In the genomic region with DNA sequence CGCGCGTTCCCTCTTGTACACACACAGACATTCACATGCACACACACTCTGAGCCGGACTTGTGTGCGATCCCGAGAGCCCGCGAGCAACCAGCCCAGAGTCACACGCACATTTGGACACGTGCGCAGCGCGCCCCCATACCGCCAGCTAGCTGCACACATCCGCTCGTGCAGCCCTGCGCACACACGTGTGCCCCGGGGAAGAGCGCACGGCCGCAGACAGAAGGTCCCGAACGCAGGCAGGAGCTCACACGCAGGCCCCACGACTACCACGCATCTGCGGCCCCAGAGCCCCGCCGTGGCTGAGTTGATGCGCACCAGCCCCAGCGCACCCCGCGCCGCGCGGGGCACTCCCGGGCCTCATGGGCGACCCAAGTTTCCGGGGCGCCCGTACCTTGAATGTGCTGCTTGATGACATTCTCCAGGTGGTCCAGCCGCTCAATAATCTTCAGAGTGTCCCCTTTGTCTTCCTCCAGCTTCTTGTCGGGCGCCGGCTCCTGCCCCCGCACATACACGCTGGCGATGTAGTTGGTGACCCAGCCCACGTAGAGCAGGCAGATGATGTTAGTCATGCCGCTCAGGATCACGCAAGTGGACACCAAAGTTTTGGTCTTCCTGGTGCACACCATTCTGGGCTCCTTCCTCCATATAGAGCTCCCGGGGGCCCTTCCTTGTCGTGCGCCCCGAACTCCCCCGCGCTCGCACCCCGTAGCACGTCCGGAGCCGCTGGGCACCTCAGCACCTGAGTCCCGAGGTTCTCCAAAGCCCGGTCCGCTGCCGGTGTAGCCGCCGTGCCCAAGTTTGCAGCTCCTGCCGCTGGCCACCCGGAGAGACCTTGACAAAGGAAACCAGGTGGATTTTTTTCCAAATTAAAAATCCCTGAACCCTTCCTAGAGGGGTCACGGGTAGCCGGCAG, we compare ENCODE assay signal across 8 cellular contexts. TPM values are rescaled to one million over a fixed set of nuclear protein-coding genes. Genes with fewer than 3 reads are reported as not detected.
DNase-seq lines count a peak whose midpoint lies in the region; ATAC-seq and TF ChIP-seq lines count a peak whose summit lies in the region.

No MANE protein-coding gene starts in this region.

- peak overlapping the region; percentile 93 for H3K4me2 ChIP-seq in MM.1S (ENCODE audit: low read depth, low read length)

- no peak overlapping the region for H3K27ac ChIP-seq in MM.1S (ENCODE audit: low read length)
- peak overlapping the region; percentile 82 to 84 for H3K27ac ChIP-seq in right atrium auricular region

- peak overlapping the region; percentile 44 to 59 for H3K27ac Mint-ChIP-seq in activated naive CD4-positive, alpha-beta T cell treated with anti-CD3 and anti-CD28 coated beads, Interleukin-2, amount 50 U/mL, for 72 hours

- H3K9ac ChIP-seq in MM.1S (ENCODE audit: low read length), result peak overlapping the region; percentile 23; the same call in 1 of the 2 replicates

- H3K4me3 ChIP-seq in MM.1S (ENCODE audit: low read length) (peak overlapping the region; percentile 78), right atrium auricular region (peak overlapping the region; percentile 60 to 78)

- no peaks in the 10 kb centered on the region for H3K9me3 Mint-ChIP-seq in activated naive CD4-positive, alpha-beta T cell treated with anti-CD3 and anti-CD28 coated beads, Interleukin-2, amount 50 U/mL, for 72 hours

- H3K79me2 ChIP-seq in MM.1S (ENCODE audit: low read length), result no peaks in the 10 kb centered on the region

- DNase-seq in ELR (ENCODE audit: low read depth) (peak; percentile 12), GM20000 (ENCODE audit: low spot score) (peak; percentile 49), MM.1S (peak; percentile 56), right atrium auricular region (ENCODE audit: low spot score) (no peak), retina (peak; percentile 83), NCI-H128 (lab: John Stamatoyannopoulos, UW; ENCODE audit: unreplicated experiment) (no peak)
- peak in 1 of 2 donors; percentile 35 for DNase-seq in activated naive CD4-positive, alpha-beta T cell treated with anti-CD3 and anti-CD28 coated beads, Interleukin-2, amount 50 U/mL, for 72 hours (ENCODE audit: low spot score in 2 of 2)

- peak overlapping the region; percentile 91 for H2AFZ ChIP-seq in MM.1S (ENCODE audit: low read length)

- peaks cover 0 to 16% of the 10 kb centered on the region in 2 donors for H3K36me3 Mint-ChIP-seq in activated naive CD4-positive, alpha-beta T cell treated with anti-CD3 and anti-CD28 coated beads, Interleukin-2, amount 50 U/mL, for 72 hours

- H3K9me3 ChIP-seq in MM.1S (replicated peaks; ENCODE audit: insufficient read depth, low read length) (no peaks in the 10 kb centered on the region), right atrium auricular region (no peaks in the 10 kb centered on the region)

- peak; percentile 38 to 47 for ATAC-seq in activated naive CD4-positive, alpha-beta T cell treated with anti-CD3 and anti-CD28 coated beads, Interleukin-2, amount 50 U/mL, for 72 hours
- no peak for ATAC-seq in HG03097 (IDR thresholded peaks at IDR 0.05; ENCODE audit: low FRiP score, unreplicated experiment)

- no peaks in the 10 kb centered on the region for H3K9me2 ChIP-seq in MM.1S (replicated peaks; ENCODE audit: insufficient read depth, low read length)

- H3K36me3 ChIP-seq in MM.1S (replicated peaks; ENCODE audit: insufficient read depth, low read length) (no peaks in the 10 kb centered on the region), right atrium auricular region (no peaks in the 10 kb centered on the region)

- no peaks in the 10 kb centered on the region for H3K4me1 ChIP-seq in MM.1S (ENCODE audit: low read length)
- H3K4me1 ChIP-seq in right atrium auricular region, result peaks cover 0 to 39% of the 10 kb centered on the region in 2 donors

- TF ChIP-seq CTCF in GM20000 (IDR thresholded peaks at IDR 0.05; ENCODE audit: extremely low read depth, missing control alignments), result no peak
- TF ChIP-seq CTCF in MM.1S (IDR thresholded peaks at IDR 0.05; ENCODE audit: low read length), result no peak
- TF ChIP-seq CTCF in right atrium auricular region (IDR thresholded peaks at IDR 0.05), result peak in 1 of 2 donors; percentile 47

- H3F3A ChIP-seq in MM.1S (ENCODE audit: insufficient read depth, low read length), result no peaks in the 10 kb centered on the region

- no peaks in the 10 kb centered on the region for H4K20me1 ChIP-seq in MM.1S (ENCODE audit: insufficient read depth, low read length)

- H3K27me3 ChIP-seq in MM.1S (replicated peaks; ENCODE audit: insufficient read depth, low read length), result no peaks in the 10 kb centered on the region
- no peaks in the 10 kb centered on the region for H3K27me3 ChIP-seq in right atrium auricular region

RNA-seq across cellular contexts. Expression of gene GALNT18, which starts 0.6 kb away (rescaled TPM):
- total RNA-seq in activated naive CD4-positive, alpha-beta T cell treated with anti-CD3 and anti-CD28 coated beads, Interleukin-2, amount 50 U/mL, for 72 hours, result 10 to 100 TPM in 1 of 2 donors, 1 to 10 TPM in 1; 2.0 to 19.2 TPM
- total RNA-seq in right atrium auricular region, result 10 to 100 TPM; 22.2 to 26.8 TPM

Comparison
In these comparisons a context has a peak if more than half of its experiments do, and no peak if none do; other contexts are left out.
1. DNase-seq: peak in ELR (single experiment), GM20000 (single experiment), MM.1S (single experiment) and retina (single experiment); none in right atrium auricular region (single experiment) and NCI-H128 (single experiment).